In genomic region chr14:91919814-91920213, GRCh38 we compare ENCODE assay signal across 18 cellular contexts. TPM values are rescaled to one million over a fixed set of nuclear protein-coding genes. Genes with fewer than 3 reads are reported as not detected.
DNase-seq lines count a peak whose midpoint lies in the region; ATAC-seq and TF ChIP-seq lines count a peak whose summit lies in the region.
"Had no signal": no experiment of that assay in that cellular context is flagged by ENCODE, and none has a peak within 500 bp of the region (broad histone marks: within the 10 kb centered on the region; RNA-seq: fewer than 3 reads in every experiment).

No MANE protein-coding gene starts in this region.

- TF ChIP-seq CTCF in esophagus muscularis mucosa (IDR thresholded peaks at IDR 0.05) (no peak), lower lobe of right lung (IDR thresholded peaks at IDR 0.05) (no peak), thyroid gland (IDR thresholded peaks at IDR 0.05) (no peak), CD14-positive monocyte (IDR thresholded peaks at IDR 0.05) (no peak)

- H3K27me3 Mint-ChIP-seq in CD14-positive monocyte (ENCODE audit: low read depth in 3 of 3) = peaks cover 2 to 4% (median 2%) of the 10 kb centered on the region in 3 donors
- H3K27me3 Mint-ChIP-seq: CD8-positive, alpha-beta memory T cell had no signal

- H3K4me3 Mint-ChIP-seq in CD14-positive monocyte = no peak overlapping the region
- H3K4me3 Mint-ChIP-seq: activated T-helper 17 cell treated with anti-CD3 and anti-CD28 coated beads, Interleukin-2, amount 50 U/mL, for 72 hours; CD8-positive, alpha-beta memory T cell; endodermal cell; H9; neural crest cell had no signal

- H3K27me3 ChIP-seq in esophagus muscularis mucosa = no peaks in the 10 kb centered on the region
- H3K27me3 ChIP-seq in lower lobe of right lung (ENCODE audit: low read depth) = no peaks in the 10 kb centered on the region
- H3K27me3 ChIP-seq in thyroid gland = no peaks in the 10 kb centered on the region

- no peaks in the 10 kb centered on the region for H3K9me3 ChIP-seq in esophagus muscularis mucosa
- no peaks in the 10 kb centered on the region for H3K9me3 ChIP-seq in lower lobe of right lung
- no peaks in the 10 kb centered on the region for H3K9me3 ChIP-seq in thyroid gland

- H3K4me1 ChIP-seq in esophagus muscularis mucosa = peaks cover 0 to 46% (median 25%) of the 10 kb centered on the region in 4 donors
- peaks cover 13% of the 10 kb centered on the region for H3K4me1 ChIP-seq in lower lobe of right lung
- H3K4me1 ChIP-seq in thyroid gland = no peaks in the 10 kb centered on the region

- TF ChIP-seq EP300 in esophagus muscularis mucosa (IDR thresholded peaks at IDR 0.05) = no peak

- intact Hi-C loops in esophagus muscularis mucosa (cut with DNase I) (no loop called here), lower lobe of right lung (cut with DNase I) (no loop called here), thyroid gland (cut with DNase I) (no loop called here), CD14-positive monocyte (cut with micrococcal nuclease) (no loop called here)

- no peaks in the 10 kb centered on the region for H3K4me1 Mint-ChIP-seq in CD14-positive monocyte
- H3K4me1 Mint-ChIP-seq: activated T-helper 17 cell treated with anti-CD3 and anti-CD28 coated beads, Interleukin-2, amount 50 U/mL, for 72 hours; CD8-positive, alpha-beta memory T cell; endodermal cell; H9 had no signal

- peak overlapping the region in 1 of 7 donors; percentile 8 for H3K27ac Mint-ChIP-seq in CD14-positive monocyte
- H3K27ac Mint-ChIP-seq: activated T-helper 17 cell treated with anti-CD3 and anti-CD28 coated beads, Interleukin-2, amount 50 U/mL, for 72 hours; endodermal cell; H9 had no signal

- no peaks in the 10 kb centered on the region for H3K36me3 ChIP-seq in esophagus muscularis mucosa
- no peaks in the 10 kb centered on the region for H3K36me3 ChIP-seq in lower lobe of right lung
- no peaks in the 10 kb centered on the region for H3K36me3 ChIP-seq in thyroid gland

- H3K36me3 Mint-ChIP-seq in CD14-positive monocyte = no peaks in the 10 kb centered on the region
- H3K36me3 Mint-ChIP-seq: CD8-positive, alpha-beta memory T cell had no signal

- ATAC-seq in lower lobe of right lung (peak; percentile 50 to 58), GM18519 (IDR thresholded peaks at IDR 0.05; ENCODE audit: low FRiP score, unreplicated experiment) (no peak)
- ATAC-seq: activated T-helper 17 cell treated with anti-CD3 and anti-CD28 coated beads, Interleukin-2, amount 50 U/mL, for 72 hours; left lobe of liver had no signal

- H3K27ac ChIP-seq in esophagus muscularis mucosa (replicated peaks in 1 of 4) (peak overlapping the region; percentile 13 to 58 (median 46)), lower lobe of right lung (peak overlapping the region; percentile 51), thyroid gland (no peak overlapping the region)
- H3K27ac ChIP-seq: HL-60 had no signal

- 13% methylated on average over 2 of the region's 4 CpGs for WGBS in esophagus muscularis mucosa
- 16 to 27% methylated on average over 4 of the region's 4 CpGs for WGBS in thyroid gland, 2 donors

- TF ChIP-seq POLR2A in esophagus muscularis mucosa (IDR thresholded peaks at IDR 0.05; ENCODE audit: low read depth) (no peak), thyroid gland (IDR thresholded peaks at IDR 0.05) (no peak)

- DNase-seq in GM03348 (ENCODE audit: low spot score) (peak; percentile 84), esophagus muscularis mucosa (ENCODE audit: extremely low spot score) (no peak), lower lobe of right lung (no peak), thyroid gland (peak; percentile 17 to 26), NCI-H2029 (lab: John Stamatoyannopoulos, UW) (no peak), CD14-positive monocyte (ENCODE audit: low spot score) (no peak)
- DNase-seq in activated CD4-positive, alpha-beta T cell treated with anti-CD3 and anti-CD28 coated beads for 1 hour = no peak
- DNase-seq: CD8-positive, alpha-beta memory T cell; endodermal cell; H9; NCI-H1930; NCI-H82; T1000 had no signal

- H3K9me3 Mint-ChIP-seq in CD14-positive monocyte = peaks cover 0 to 3% (median 0%) of the 10 kb centered on the region in 7 donors
- H3K9me3 Mint-ChIP-seq: CD8-positive, alpha-beta memory T cell had no signal

- no peak overlapping the region for H3K4me3 ChIP-seq in esophagus muscularis mucosa
- H3K4me3 ChIP-seq in lower lobe of right lung = no peak overlapping the region
- H3K4me3 ChIP-seq in thyroid gland (replicated peaks in 1 of 3) = no peak overlapping the region

RNA-seq across cellular contexts. Expression of gene FBLN5, which starts 27.7 kb away (rescaled TPM):
- total RNA-seq in esophagus muscularis mucosa (100 to 1,000 TPM in 3 of 4 donors, 10 to 100 TPM in 1; 79.7 to 161 (median 116) TPM), lower lobe of right lung (130 TPM), thyroid gland (100 to 1,000 TPM in 1 of 4 donors, 10 to 100 TPM in 3; 71.5 to 110 (median 86.4) TPM)
- polyA plus RNA-seq in CD14-positive monocyte = under 1 TPM in 1 of 2 donors, not detected in 1; 0.16 TPM

RNA-seq across cellular contexts. Expression of gene TC2N, which starts 52.5 kb away (rescaled TPM):
- 10 to 100 TPM; 17.8 to 27.8 (median 23.7) TPM for total RNA-seq in esophagus muscularis mucosa
- total RNA-seq in lower lobe of right lung = 53.1 TPM
- 100 to 1,000 TPM in 1 of 4 donors, 10 to 100 TPM in 3; 57.5 to 102 (median 78.0) TPM for total RNA-seq in thyroid gland
- polyA plus RNA-seq in CD14-positive monocyte = under 1 TPM; 0.24 to 0.55 TPM
- total RNA-seq: neural crest cell had no signal

Comparison
In these comparisons a context has a peak if more than half of its experiments do, and no peak if none do; other contexts are left out.
1. DNase-seq: peak in GM03348 (single experiment) and thyroid gland (2 of 2); none in esophagus muscularis mucosa (single experiment), lower lobe of right lung (single experiment), NCI-H2029 (single experiment), activated CD4-positive, alpha-beta T cell treated with anti-CD3 and anti-CD28 coated beads for 1 hour (single experiment) and CD14-positive monocyte (single experiment).
2. H3K27ac ChIP-seq: peak in esophagus muscularis mucosa (4 of 4) and lower lobe of right lung (single experiment); none in thyroid gland (0 of 3).